Comparison of ENCODE assay signal across 25 cellular contexts in the genomic region with DNA sequence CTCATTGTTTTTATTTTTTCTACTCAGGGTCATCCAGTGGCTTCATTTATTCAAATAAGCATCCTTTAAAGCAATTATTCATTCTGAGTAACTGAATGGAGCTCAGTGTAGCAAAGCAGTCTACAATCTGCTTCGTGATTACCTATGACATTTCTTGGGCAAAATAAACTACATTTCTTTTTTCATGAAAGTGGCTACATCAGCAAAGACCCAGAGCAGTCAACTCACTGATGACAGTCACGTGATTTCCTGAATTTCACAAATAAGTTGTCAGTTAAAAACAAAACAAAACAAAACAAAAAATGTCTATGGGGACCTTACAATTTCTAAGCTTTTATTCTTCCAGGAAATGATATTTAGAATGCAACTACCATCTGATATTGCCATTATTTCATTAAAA.
"Had no signal": no experiment of that assay in that cellular context is flagged by ENCODE, and none has a peak within 500 bp of the region (broad histone marks: within the 10 kb centered on the region; RNA-seq: fewer than 3 reads in every experiment).

No MANE protein-coding gene starts in this region.

- H3K4me3 Mint-ChIP-seq: mesothelial cell of epicardium; naive B cell; natural killer cell; nephron progenitor cell; stimulated activated naive B cell treated with anti-CD40 and anti-IgM and Interleukin-4, amounts not matched to agents 10 μg/mL and 1 μg/mL and 100 μg/mL, for 72 hours; stimulated activated naive CD8-positive, alpha-beta T cell treated with anti-CD3 and anti-CD28 coated beads, Interleukin-15, Interleukin-2, amounts not matched to agents 100 ng/mL and 50 ng/mL, for 24 hours had no signal

- H3K36me3 ChIP-seq: left ventricle myocardium inferior, ovary, right atrium auricular region, suprapubic skin, thoracic aorta, tibial artery, uterus had no signal

- H3K27me3 Mint-ChIP-seq: naive B cell; progenitor cell of endocrine pancreas; stimulated activated naive B cell treated with anti-CD40 and anti-IgM and Interleukin-4, amounts not matched to agents 10 μg/mL and 1 μg/mL and 100 μg/mL, for 72 hours; stimulated activated naive CD8-positive, alpha-beta T cell treated with anti-CD3 and anti-CD28 coated beads, Interleukin-15, Interleukin-2, amounts not matched to agents 100 ng/mL and 50 ng/mL, for 24 hours had no signal

- H3K4me3 ChIP-seq: left ventricle myocardium inferior, lung, ovary, right atrium auricular region, skin epidermis, suprapubic skin, thoracic aorta, tibial artery, uterus had no signal

- H3K9me3 ChIP-seq: ovary, right atrium auricular region, suprapubic skin, thoracic aorta, tibial artery, uterus had no signal

- H3K4me1 Mint-ChIP-seq: naive B cell; natural killer cell; stimulated activated naive B cell treated with anti-CD40 and anti-IgM and Interleukin-4, amounts not matched to agents 10 μg/mL and 1 μg/mL and 100 μg/mL, for 72 hours had no signal

- H3K27ac Mint-ChIP-seq: mesothelial cell of epicardium; natural killer cell; nephron progenitor cell; progenitor cell of endocrine pancreas; stimulated activated naive B cell treated with anti-CD40 and anti-IgM and Interleukin-4, amounts not matched to agents 10 μg/mL and 1 μg/mL and 100 μg/mL, for 72 hours; stimulated activated naive CD8-positive, alpha-beta T cell treated with anti-CD3 and anti-CD28 coated beads, Interleukin-15, Interleukin-2, amounts not matched to agents 100 ng/mL and 50 ng/mL, for 24 hours had no signal

- H3K9me3 Mint-ChIP-seq: nephron progenitor cell; stimulated activated naive CD8-positive, alpha-beta T cell treated with anti-CD3 and anti-CD28 coated beads, Interleukin-15, Interleukin-2, amounts not matched to agents 100 ng/mL and 50 ng/mL, for 24 hours had no signal

- H3K27me3 ChIP-seq: ovary, right atrium auricular region, suprapubic skin, tibial artery, uterus had no signal

- H3K4me1 ChIP-seq: left ventricle myocardium inferior, right atrium auricular region, suprapubic skin, tibial artery, uterus had no signal

- DNase-seq: hypothalamus; islet precursor cell; left ventricle myocardium inferior; mesendoderm; naive B cell; natural killer cell; nephron progenitor cell; ovary; stimulated activated CD4-positive, alpha-beta T cell treated with anti-CD3 and anti-CD28 coated beads, Interleukin-12 subunit alpha, Interleukin-12 subunit beta, amount 100 ng/mL, for 4 hours; stimulated activated CD4-positive, alpha-beta T cell treated with anti-CD3 and anti-CD28 coated beads, Interleukin-15, amount 100 ng/mL, for 24 hours; stimulated activated CD4-positive, alpha-beta T cell treated with anti-CD3 and anti-CD28 coated beads, Interleukin-2, amount 100 ng/mL, for 24 hours; stimulated activated CD4-positive, alpha-beta T cell treated with anti-CD3 and anti-CD28 coated beads, Interleukin-4, amount 100 ng/mL, for 1 hour; stimulated activated naive B cell treated with anti-CD40 and anti-IgM and Interleukin-4, amounts not matched to agents 10 μg/mL and 1 μg/mL and 100 μg/mL, for 72 hours; tibial artery; trophoblast cell; uterus had no signal

- ATAC-seq: natural killer cell; sciatic nerve; stimulated activated naive B cell treated with anti-CD40 and anti-IgM and Interleukin-4, amounts not matched to agents 10 μg/mL and 1 μg/mL and 100 μg/mL, for 72 hours had no signal

- H3K36me3 Mint-ChIP-seq: mesothelial cell of epicardium; naive B cell; natural killer cell; stimulated activated naive B cell treated with anti-CD40 and anti-IgM and Interleukin-4, amounts not matched to agents 10 μg/mL and 1 μg/mL and 100 μg/mL, for 72 hours had no signal

- H3K27ac ChIP-seq: left ventricle myocardium inferior, ovary, right atrium auricular region, skin epidermis, suprapubic skin, thoracic aorta, tibial artery, uterus had no signal
